Comparison of ENCODE assay signal across 25 cellular contexts in the genomic region with DNA sequence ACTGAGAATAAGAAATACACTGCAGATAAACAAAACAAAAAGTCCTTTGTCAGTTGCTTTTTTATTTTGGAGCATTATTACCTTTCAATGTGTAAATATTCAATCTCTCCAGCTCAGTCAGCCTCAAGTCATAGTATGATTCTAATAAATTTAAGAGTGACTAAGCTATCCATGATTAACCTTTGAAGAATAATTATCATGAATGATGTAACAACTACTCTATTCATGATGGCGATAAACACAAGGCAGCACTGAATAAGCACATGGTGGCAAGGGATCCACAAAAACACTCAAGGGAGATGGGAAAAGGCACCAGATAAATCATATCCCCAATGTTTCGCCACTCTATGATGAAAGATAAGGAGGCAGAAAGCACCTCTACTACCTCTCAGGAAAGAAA.
"Had no signal": no experiment of that assay in that cellular context is flagged by ENCODE, and none has a peak within 500 bp of the region (broad histone marks: within the 10 kb centered on the region; RNA-seq: fewer than 3 reads in every experiment).

No MANE protein-coding gene starts in this region.

- H3K27me3 ChIP-seq: body of pancreas, dorsolateral prefrontal cortex, gastrocnemius medialis, heart left ventricle, neutrophil had no signal

- H3K9ac ChIP-seq: parathyroid adenoma had no signal

- H3K4me1 Mint-ChIP-seq: activated B cell treated with CpG ODN at 0.5 μM for 24 hours had no signal

- ATAC-seq: activated T-helper 17 cell treated with anti-CD3 and anti-CD28 coated beads, Interleukin-2, amount 50 U/mL, for 72 hours; body of pancreas; heart left ventricle; mucosa of descending colon; naive thymus-derived CD8-positive, alpha-beta T cell; sciatic nerve had no signal

- H3K9me3 ChIP-seq: body of pancreas, gastrocnemius medialis, mucosa of descending colon, neutrophil had no signal

- H3K4me3 ChIP-seq: body of pancreas, dorsolateral prefrontal cortex, gastrocnemius medialis, heart left ventricle, left ventricle myocardium inferior, mucosa of descending colon had no signal

- DNase-seq: activated B cell treated with CpG ODN at 0.5 μM for 24 hours; activated CD4-positive, alpha-beta memory T cell treated with anti-CD3 and anti-CD28 coated beads for 36 hours; activated CD4-positive, alpha-beta T cell treated with anti-CD3 and anti-CD28 coated beads for 4 hours; activated naive CD4-positive, alpha-beta T cell; activated naive CD8-positive, alpha-beta T cell treated with anti-CD3 and anti-CD28 coated beads for 36 hours; activated T-cell treated with anti-CD3 and anti-CD28 coated beads for 4 hours; amygdala; body of pancreas; caudate nucleus; dorsolateral prefrontal cortex; endodermal cell; gastrocnemius medialis; heart left ventricle; left ventricle myocardium inferior; mucosa of descending colon; naive thymus-derived CD8-positive, alpha-beta T cell; stimulated activated CD8-positive, alpha-beta memory T cell treated with anti-CD3 and anti-CD28 coated beads, Interleukin-4, amount 100 ng/mL, for 48 hours; stimulated activated naive CD4-positive, alpha-beta T cell had no signal

- H2AFZ ChIP-seq: parathyroid adenoma had no signal

- FAIRE-seq: colon, TTC549 had no signal

- H3K27ac Mint-ChIP-seq: activated B cell treated with CpG ODN at 0.5 μM for 24 hours; activated CD4-positive, alpha-beta memory T cell treated with anti-CD3 and anti-CD28 coated beads for 36 hours; activated naive CD8-positive, alpha-beta T cell treated with anti-CD3 and anti-CD28 coated beads for 36 hours; activated T-helper 17 cell treated with anti-CD3 and anti-CD28 coated beads, Interleukin-2, amount 50 U/mL, for 72 hours; T-helper 2 cell treated with Interferon-gamma antibody and Interleukin-4, amounts not matched to agents 5 μg/mL and 100 μg/mL, for 36 hours had no signal

- H3K27me3 Mint-ChIP-seq: activated B cell treated with CpG ODN at 0.5 μM for 24 hours; activated CD4-positive, alpha-beta memory T cell treated with anti-CD3 and anti-CD28 coated beads for 36 hours; activated naive CD8-positive, alpha-beta T cell treated with anti-CD3 and anti-CD28 coated beads for 36 hours; activated T-helper 17 cell treated with anti-CD3 and anti-CD28 coated beads, Interleukin-2, amount 50 U/mL, for 72 hours; naive thymus-derived CD8-positive, alpha-beta T cell had no signal

- H3K4me1 ChIP-seq: body of pancreas, parathyroid adenoma had no signal

- H3K4me3 Mint-ChIP-seq: activated B cell treated with CpG ODN at 0.5 μM for 24 hours; activated CD4-positive, alpha-beta memory T cell treated with anti-CD3 and anti-CD28 coated beads for 36 hours; activated naive CD8-positive, alpha-beta T cell treated with anti-CD3 and anti-CD28 coated beads for 36 hours; activated T-helper 17 cell treated with anti-CD3 and anti-CD28 coated beads, Interleukin-2, amount 50 U/mL, for 72 hours; endodermal cell; naive thymus-derived CD8-positive, alpha-beta T cell; T-helper 2 cell treated with Interferon-gamma antibody and Interleukin-4, amounts not matched to agents 5 μg/mL and 100 μg/mL, for 36 hours had no signal

- H3K36me3 ChIP-seq: gastrocnemius medialis, neutrophil had no signal

- H3K27ac ChIP-seq: body of pancreas, dorsolateral prefrontal cortex, heart left ventricle, left ventricle myocardium inferior, neutrophil, parathyroid adenoma had no signal
